ENCODE assay signal across 8 cellular contexts in genomic region chr10:68156373-68157185, GRCh38. TPM values are rescaled to one million over a fixed set of nuclear protein-coding genes. Genes with fewer than 3 reads are reported as not detected.
DNase-seq lines count a peak whose midpoint lies in the region; ATAC-seq and TF ChIP-seq lines count a peak whose summit lies in the region.

No MANE protein-coding gene starts in this region.

- H3K9me3 ChIP-seq in Peyer's patch (no peaks in the 10 kb centered on the region), gastroesophageal sphincter (no peaks in the 10 kb centered on the region)

- TF ChIP-seq EP300 in gastroesophageal sphincter (IDR thresholded peaks at IDR 0.05): no peak

- in situ Hi-C loops in Caki2 (cut with HindIII; ENCODE audit: low pct_unique_long_range_greater_than_20kb, low sequenced_read_pairs): no loop called here

- peak; percentile 64 to 91 (median 86) for TF ChIP-seq CTCF in Peyer's patch (IDR thresholded peaks at IDR 0.05)
- TF ChIP-seq CTCF in gastroesophageal sphincter (IDR thresholded peaks at IDR 0.05): peak; percentile 76 to 88 (median 86)

- H3K27ac ChIP-seq in Peyer's patch: no peak overlapping the region
- no peak overlapping the region for H3K27ac ChIP-seq in gastroesophageal sphincter

- peak; percentile 44 for ATAC-seq in gastroesophageal sphincter
- ATAC-seq in GM21786 (IDR thresholded peaks at IDR 0.05; ENCODE audit: unreplicated experiment): no peak

- WGBS in gastroesophageal sphincter (ENCODE audit: low coverage in 1 of 2), 2 donors: 29 to 33% methylated on average over 11 of the region's 11 CpGs

- H3K27me3 ChIP-seq in Peyer's patch (no peaks in the 10 kb centered on the region), gastroesophageal sphincter (no peaks in the 10 kb centered on the region)

- H3K36me3 ChIP-seq in Peyer's patch (no peaks in the 10 kb centered on the region), gastroesophageal sphincter (no peaks in the 10 kb centered on the region)

- H3K4me1 ChIP-seq in Peyer's patch (peaks cover 0 to 16% (median 0%) of the 10 kb centered on the region in 4 donors), gastroesophageal sphincter (peaks cover 0 to 21% (median 5%) of the 10 kb centered on the region in 3 donors)

- peak; percentile 41 for DNase-seq in Caki2 (ENCODE audit: low read depth)
- DNase-seq in HCEC 1CT: peak; percentile 65
- peak in 2 of 3 donors; percentile 58 to 89 for DNase-seq in Peyer's patch
- peak; percentile 17 for DNase-seq in activated T-helper 1 cell treated with Interleukin-2 at 50 U/mL for 16 hours (ENCODE audit: low read depth)
- DNase-seq in renal cortical epithelial cell (ENCODE audit: low read depth): peak; percentile 61
- no peak for DNase-seq in NCI-H446 (lab: John Stamatoyannopoulos, UW)

- TF ChIP-seq POLR2A in Peyer's patch (IDR thresholded peaks at IDR 0.05) (no peak), gastroesophageal sphincter (IDR thresholded peaks at IDR 0.05) (no peak)

- H3K4me3 ChIP-seq in Peyer's patch: no peak overlapping the region
- no peak overlapping the region for H3K4me3 ChIP-seq in gastroesophageal sphincter

RNA-seq across cellular contexts. Expression of gene MYPN, which starts 47.3 kb away (rescaled TPM):
- total RNA-seq in Caki2 (2014; rRNA removed; shearing (Covaris generic); ENCODE audit: low replicate concordance): 0.64 TPM in 1 of 2 replicates, not detected in the other
- total RNA-seq in Peyer's patch: under 1 TPM in 1 of 4 donors, not detected in 3; 0.13 TPM
- total RNA-seq in gastroesophageal sphincter: 1 to 10 TPM in 1 of 4 donors, under 1 TPM in 1, not detected in 2; 0.79 to 1.9 TPM
- total RNA-seq in renal cortical epithelial cell: 0.17 TPM in 1 of 2 replicates, not detected in the other

Comparison
In these comparisons a context has a peak if more than half of its experiments do, and no peak if none do; other contexts are left out.
1. DNase-seq: peak in Caki2 (single experiment), HCEC 1CT (single experiment), Peyer's patch (2 of 3), activated T-helper 1 cell treated with Interleukin-2 at 50 U/mL for 16 hours (single experiment) and renal cortical epithelial cell (single experiment); none in NCI-H446 (0 of 2).